In genomic region chr15:96356494-96357455, GRCh38 we compare ENCODE assay signal across 1 cellular context.
TF ChIP-seq lines count a peak whose summit lies in the region.

No MANE protein-coding gene starts in this region.

TF ChIP-seq in HEK293, 187 proteins besides CTCF, POLR2A, EP300 and RAD21 (continued from another document and continues in another):
- TF ChIP-seq KLF16 (tag by site-specific recombination; IDR thresholded peaks at IDR 0.05): peak; percentile 57; the same call in 1 of the 2 replicates
- no peak for TF ChIP-seq ZFP41 (tag by site-specific recombination; IDR thresholded peaks at IDR 0.05; ENCODE audit: borderline replicate concordance)
- no peak for TF ChIP-seq GFI1B (tag by site-specific recombination; IDR thresholded peaks at IDR 0.05)
- no peak for TF ChIP-seq ZBTB44 (tag by site-specific recombination; IDR thresholded peaks at IDR 0.05)
- peak; percentile 68 for TF ChIP-seq ZNF692 (tag by site-specific recombination; IDR thresholded peaks at IDR 0.05)
- 0 out of 2 replicates have a peak, but pooled peaks have one; percentile 39 for TF ChIP-seq HOXC10 (CRISPR knock-in tag; IDR thresholded peaks at IDR 0.05)
- peak; percentile 30; the same call in 1 of the 2 replicates for TF ChIP-seq PRDM6 (tag by site-specific recombination; IDR thresholded peaks at IDR 0.05)
- TF ChIP-seq ZNF248 (tag by site-specific recombination; IDR thresholded peaks at IDR 0.05): no peak
- TF ChIP-seq ZNF792 (tag by site-specific recombination; IDR thresholded peaks at IDR 0.05): 0 out of 2 replicates have a peak, but pooled peaks have one; percentile 65
- no peak for TF ChIP-seq ZNF513 (tag by site-specific recombination; IDR thresholded peaks at IDR 0.05)
- TF ChIP-seq ZNF645 (tag by site-specific recombination; IDR thresholded peaks at IDR 0.05): no peak
- no peak for TF ChIP-seq FEZF1 (tag by site-specific recombination; IDR thresholded peaks at IDR 0.05)
- no peak for TF ChIP-seq ZNF621 (tag by site-specific recombination; IDR thresholded peaks at IDR 0.05)
- no peak for TF ChIP-seq SCRT2 (tag by site-specific recombination; IDR thresholded peaks at IDR 0.05)
- no peak for TF ChIP-seq ZIC2 (tag by site-specific recombination; IDR thresholded peaks at IDR 0.05)
- no peak for TF ChIP-seq ZNF555 (tag by site-specific recombination; conservative IDR thresholded peaks at IDR 0.05)
- TF ChIP-seq ZNF114 (tag by site-specific recombination; IDR thresholded peaks at IDR 0.05): no peak
- TF ChIP-seq ZNF350 (tag by site-specific recombination; IDR thresholded peaks at IDR 0.05): no peak
- TF ChIP-seq OSR2 (tag by site-specific recombination; IDR thresholded peaks at IDR 0.05): no peak
- peak; percentile 91 for TF ChIP-seq ZBTB20 (tag by site-specific recombination; IDR thresholded peaks at IDR 0.05)
- TF ChIP-seq ZNF324 (tag by site-specific recombination; IDR thresholded peaks at IDR 0.05): peak; percentile 72
- TF ChIP-seq ZBTB8A (tag by site-specific recombination; IDR thresholded peaks at IDR 0.05): 0 out of 2 replicates have a peak, but pooled peaks have one; percentile 51
- no peak for TF ChIP-seq OVOL3 (tag by site-specific recombination; IDR thresholded peaks at IDR 0.05)
- no peak for TF ChIP-seq MEIS1 (CRISPR knock-in tag; IDR thresholded peaks at IDR 0.05; ENCODE audit: borderline replicate concordance)
- TF ChIP-seq ZNF629 (tag by site-specific recombination; IDR thresholded peaks at IDR 0.05): peak; percentile 94
- peak; percentile 97 for TF ChIP-seq ZNF2 (tag by site-specific recombination; IDR thresholded peaks at IDR 0.05)
- TF ChIP-seq ZNF677 (tag by site-specific recombination; IDR thresholded peaks at IDR 0.05): no peak
- TF ChIP-seq ZNF133 (tag by site-specific recombination; IDR thresholded peaks at IDR 0.05): no peak
- TF ChIP-seq ZNF146 (tag by site-specific recombination; IDR thresholded peaks at IDR 0.05): no peak
- no peak for TF ChIP-seq ZNF514 (tag by site-specific recombination; IDR thresholded peaks at IDR 0.05)
- 0 out of 2 replicates have a peak, but pooled peaks have one; percentile 24 for TF ChIP-seq ZNF184 (tag by site-specific recombination; IDR thresholded peaks at IDR 0.05)
- TF ChIP-seq GLIS1 (tag by site-specific recombination; IDR thresholded peaks at IDR 0.05): no peak
- no peak for TF ChIP-seq ZNF19 (tag by site-specific recombination; IDR thresholded peaks at IDR 0.05; ENCODE audit: low read depth)
- TF ChIP-seq ZNF23 (tag by site-specific recombination; IDR thresholded peaks at IDR 0.05; ENCODE audit: borderline replicate concordance): no peak
- no peak for TF ChIP-seq ZNF112 (tag by site-specific recombination; IDR thresholded peaks at IDR 0.05)
- TF ChIP-seq ZNF830 (tag by site-specific recombination; IDR thresholded peaks at IDR 0.05; ENCODE audit: low read depth): no peak
- TF ChIP-seq ZNF280D (tag by site-specific recombination; IDR thresholded peaks at IDR 0.05): no peak
- no peak; the same call in 1 of the 2 replicates for TF ChIP-seq ZNF76 (tag by site-specific recombination; IDR thresholded peaks at IDR 0.05; ENCODE audit: borderline replicate concordance, low read depth)
- peak; percentile 85; the same call in 1 of the 2 replicates for TF ChIP-seq ZNF561 (tag by site-specific recombination; IDR thresholded peaks at IDR 0.05; ENCODE audit: borderline replicate concordance)
- TF ChIP-seq SALL2 (tag by site-specific recombination; IDR thresholded peaks at IDR 0.05; ENCODE audit: borderline replicate concordance): no peak
- peak; percentile 98 for TF ChIP-seq ZSCAN30 (tag by site-specific recombination; IDR thresholded peaks at IDR 0.05)
- TF ChIP-seq ZNF626 (tag by site-specific recombination; IDR thresholded peaks at IDR 0.05): no peak
- TF ChIP-seq ZBTB48 (tag by site-specific recombination; IDR thresholded peaks at IDR 0.05): peak; percentile 56; the same call in 1 of the 2 replicates
- no peak for TF ChIP-seq ZNF624 (tag by site-specific recombination; IDR thresholded peaks at IDR 0.05)
- TF ChIP-seq ZNF121 (tag by site-specific recombination; IDR thresholded peaks at IDR 0.05): no peak
- no peak for TF ChIP-seq ZNF16 (tag by site-specific recombination; IDR thresholded peaks at IDR 0.05; ENCODE audit: low read depth)
- peak; percentile 96 for TF ChIP-seq ZNF600 (tag by site-specific recombination; IDR thresholded peaks at IDR 0.05)
- TF ChIP-seq ZNF488 (tag by site-specific recombination; IDR thresholded peaks at IDR 0.05): no peak
- TF ChIP-seq ZNF341 (tag by site-specific recombination; IDR thresholded peaks at IDR 0.05; ENCODE audit: low read depth): no peak
- TF ChIP-seq ZNF354C (tag by site-specific recombination; IDR thresholded peaks at IDR 0.05; ENCODE audit: borderline replicate concordance, low read depth): no peak
- TF ChIP-seq ZBTB49 (tag by site-specific recombination; IDR thresholded peaks at IDR 0.05; ENCODE audit: low read depth): no peak
- TF ChIP-seq GLI4 (tag by site-specific recombination; IDR thresholded peaks at IDR 0.05): no peak
- TF ChIP-seq ZNF24 (tag by site-specific recombination; IDR thresholded peaks at IDR 0.05): no peak
- TF ChIP-seq ZNF473 (tag by site-specific recombination; IDR thresholded peaks at IDR 0.05): no peak
- TF ChIP-seq ZNF157 (tag by site-specific recombination; IDR thresholded peaks at IDR 0.05): no peak
- 0 out of 2 replicates have a peak, but pooled peaks have one; percentile 41 for TF ChIP-seq PRDM1 (tag by site-specific recombination; IDR thresholded peaks at IDR 0.05)
- no peak for TF ChIP-seq ZNF292 (tag by site-specific recombination; IDR thresholded peaks at IDR 0.05; ENCODE audit: borderline replicate concordance, low read depth)
- peak; percentile 6; the same call in 1 of the 2 replicates for TF ChIP-seq ZNF623 (tag by site-specific recombination; IDR thresholded peaks at IDR 0.05)
- no peak for TF ChIP-seq ZNF548 (tag by site-specific recombination; IDR thresholded peaks at IDR 0.05)
- TF ChIP-seq ZNF654 (tag by site-specific recombination; IDR thresholded peaks at IDR 0.05; ENCODE audit: low read depth): peak; percentile 51
- no peak for TF ChIP-seq GLIS2 (tag by site-specific recombination; IDR thresholded peaks at IDR 0.05)
- TF ChIP-seq ZNF174 (tag by site-specific recombination; IDR thresholded peaks at IDR 0.05): no peak
- TF ChIP-seq ZNF48 (tag by site-specific recombination; IDR thresholded peaks at IDR 0.05): no peak
- 0 out of 2 replicates have a peak, but pooled peaks have one; percentile 79 for TF ChIP-seq ZFP37 (tag by site-specific recombination; IDR thresholded peaks at IDR 0.05)
- TF ChIP-seq KLF9 (tag by site-specific recombination; IDR thresholded peaks at IDR 0.05; ENCODE audit: low read depth): no peak
- TF ChIP-seq ZNF560 (tag by site-specific recombination; IDR thresholded peaks at IDR 0.05; ENCODE audit: borderline replicate concordance): no peak
- TF ChIP-seq KLF10 (tag by site-specific recombination; IDR thresholded peaks at IDR 0.05): peak; percentile 51
